Comparison of ENCODE assay signal across 1 cellular context in the genomic region with DNA sequence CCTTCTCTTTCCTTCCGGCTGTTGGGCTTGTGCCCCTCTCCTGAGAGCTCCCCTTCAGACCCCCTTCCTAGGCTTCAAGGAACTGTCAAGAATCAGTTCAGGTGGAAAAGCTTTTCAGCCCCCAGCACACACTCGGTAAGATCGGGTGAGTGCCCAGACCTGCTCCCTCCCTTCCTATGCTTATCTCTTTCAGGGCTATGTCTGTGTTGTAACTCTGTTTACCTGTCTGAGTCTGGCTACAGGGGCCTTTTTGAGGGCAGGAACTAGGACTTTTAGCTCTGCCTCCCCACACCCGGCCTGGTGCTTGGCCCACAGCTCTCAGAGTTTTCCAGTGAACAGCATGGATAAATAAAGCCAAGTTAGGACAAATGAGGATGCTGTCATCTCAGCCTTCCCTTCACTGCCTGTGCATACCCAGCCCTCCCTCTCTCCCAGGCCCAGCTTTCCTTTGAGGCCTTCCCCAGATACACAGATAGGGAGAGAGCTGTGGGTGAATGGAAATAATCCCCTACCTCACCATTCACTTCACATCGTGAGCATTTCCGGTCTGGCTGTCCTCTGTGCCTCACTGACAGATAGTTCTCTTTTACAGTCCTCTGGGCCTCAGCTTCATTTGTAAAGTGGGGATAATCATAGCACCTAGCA.
TF ChIP-seq lines count a peak whose summit lies in the region.

No MANE protein-coding gene starts in this region.

TF ChIP-seq in HepG2, 621 proteins besides CTCF, POLR2A, EP300 and RAD21 (continued from another document and continues in another):
- TF ChIP-seq, protein P1, sequence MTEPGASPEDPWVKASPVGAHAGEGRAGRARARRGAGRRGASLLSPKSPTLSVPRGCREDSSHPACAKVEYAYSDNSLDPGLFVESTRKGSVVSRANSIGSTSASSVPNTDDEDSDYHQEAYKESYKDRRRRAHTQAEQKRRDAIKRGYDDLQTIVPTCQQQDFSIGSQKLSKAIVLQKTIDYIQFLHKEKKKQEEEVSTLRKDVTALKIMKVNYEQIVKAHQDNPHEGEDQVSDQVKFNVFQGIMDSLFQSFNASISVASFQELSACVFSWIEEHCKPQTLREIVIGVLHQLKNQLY (CRISPR knock-in tag; IDR thresholded peaks at IDR 0.05), result peak; percentile 71; the same call in 1 of the 2 replicates
- peak; percentile 14; the same call in 1 of the 2 replicates for TF ChIP-seq ZNF607 (CRISPR knock-in tag; IDR thresholded peaks at IDR 0.05; ENCODE audit: borderline replicate concordance)
- TF ChIP-seq RBFOX2 (IDR thresholded peaks at IDR 0.05; ENCODE audit: low read depth, low read length), result no peak
- no peak for TF ChIP-seq MIER2 (CRISPR knock-in tag; IDR thresholded peaks at IDR 0.05)
- TF ChIP-seq ZNF605 (CRISPR knock-in tag; IDR thresholded peaks at IDR 0.05), result peak; percentile 71; the same call in 1 of the 2 replicates
- no peak for TF ChIP-seq E2F2 (CRISPR knock-in tag; IDR thresholded peaks at IDR 0.05; ENCODE audit: borderline replicate concordance)
- peak; percentile 94 for TF ChIP-seq RXRB (CRISPR knock-in tag; IDR thresholded peaks at IDR 0.05; ENCODE audit: borderline replicate concordance)
- TF ChIP-seq, protein P2, sequence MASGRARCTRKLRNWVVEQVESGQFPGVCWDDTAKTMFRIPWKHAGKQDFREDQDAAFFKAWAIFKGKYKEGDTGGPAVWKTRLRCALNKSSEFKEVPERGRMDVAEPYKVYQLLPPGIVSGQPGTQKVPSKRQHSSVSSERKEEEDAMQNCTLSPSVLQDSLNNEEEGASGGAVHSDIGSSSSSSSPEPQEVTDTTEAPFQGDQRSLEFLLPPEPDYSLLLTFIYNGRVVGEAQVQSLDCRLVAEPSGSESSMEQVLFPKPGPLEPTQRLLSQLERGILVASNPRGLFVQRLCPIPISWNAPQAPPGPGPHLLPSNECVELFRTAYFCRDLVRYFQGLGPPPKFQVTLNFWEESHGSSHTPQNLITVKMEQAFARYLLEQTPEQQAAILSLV (CRISPR knock-in tag; IDR thresholded peaks at IDR 0.05; ENCODE audit: borderline replicate concordance), result no peak
- TF ChIP-seq ZNF343 (CRISPR knock-in tag; IDR thresholded peaks at IDR 0.05), result no peak
- peak; percentile 37; the same call in 1 of the 2 replicates for TF ChIP-seq ZNF619 (CRISPR knock-in tag; IDR thresholded peaks at IDR 0.05)
- TF ChIP-seq, protein P3, sequence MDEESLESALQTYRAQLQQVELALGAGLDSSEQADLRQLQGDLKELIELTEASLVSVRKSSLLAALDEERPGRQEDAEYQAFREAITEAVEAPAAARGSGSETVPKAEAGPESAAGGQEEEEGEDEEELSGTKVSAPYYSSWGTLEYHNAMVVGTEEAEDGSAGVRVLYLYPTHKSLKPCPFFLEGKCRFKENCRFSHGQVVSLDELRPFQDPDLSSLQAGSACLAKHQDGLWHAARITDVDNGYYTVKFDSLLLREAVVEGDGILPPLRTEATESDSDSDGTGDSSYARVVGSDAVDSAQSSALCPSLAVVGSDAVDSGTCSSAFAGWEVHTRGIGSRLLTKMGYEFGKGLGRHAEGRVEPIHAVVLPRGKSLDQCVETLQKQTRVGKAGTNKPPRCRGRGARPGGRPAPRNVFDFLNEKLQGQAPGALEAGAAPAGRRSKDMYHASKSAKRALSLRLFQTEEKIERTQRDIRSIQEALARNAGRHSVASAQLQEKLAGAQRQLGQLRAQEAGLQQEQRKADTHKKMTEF (CRISPR knock-in tag; IDR thresholded peaks at IDR 0.05), result peak; percentile 76
- peak; percentile 24; the same call in 1 of the 2 replicates for TF ChIP-seq TSC22D2 (CRISPR knock-in tag; IDR thresholded peaks at IDR 0.05; ENCODE audit: borderline replicate concordance)
- TF ChIP-seq FOXP1 (IDR thresholded peaks at IDR 0.05), result peak; percentile 71; the same call in 1 of the 2 replicates
- peak; percentile 97 for TF ChIP-seq FOXP1 (CRISPR knock-in tag; IDR thresholded peaks at IDR 0.05)
- TF ChIP-seq ZNF550 (CRISPR knock-in tag; IDR thresholded peaks at IDR 0.05; ENCODE audit: borderline replicate concordance), result no peak
- no peak; the same call in 1 of the 2 replicates for TF ChIP-seq PRMT3 (CRISPR knock-in tag; IDR thresholded peaks at IDR 0.05; ENCODE audit: borderline replicate concordance, low read depth)
- no peak for TF ChIP-seq HOXA5 (CRISPR knock-in tag; IDR thresholded peaks at IDR 0.05)
- TF ChIP-seq SIN3B (IDR thresholded peaks at IDR 0.05; ENCODE audit: low read length), result no peak
- TF ChIP-seq, protein P4, sequence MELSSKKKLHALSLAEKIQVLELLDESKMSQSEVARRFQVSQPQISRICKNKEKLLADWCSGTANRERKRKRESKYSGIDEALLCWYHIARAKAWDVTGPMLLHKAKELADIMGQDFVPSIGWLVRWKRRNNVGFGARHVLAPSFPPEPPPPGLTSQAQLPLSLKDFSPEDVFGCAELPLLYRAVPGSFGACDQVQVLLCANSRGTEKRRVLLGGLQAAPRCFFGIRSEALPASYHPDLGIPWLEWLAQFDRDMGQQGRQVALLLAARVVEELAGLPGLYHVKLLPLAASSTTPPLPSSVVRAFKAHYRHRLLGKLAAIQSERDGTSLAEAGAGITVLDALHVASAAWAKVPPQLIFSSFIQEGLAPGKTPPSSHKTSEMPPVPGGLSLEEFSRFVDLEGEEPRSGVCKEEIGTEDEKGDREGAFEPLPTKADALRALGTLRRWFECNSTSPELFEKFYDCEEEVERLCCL (CRISPR knock-in tag; IDR thresholded peaks at IDR 0.05; ENCODE audit: borderline replicate concordance), result no peak
- peak; percentile 37; the same call in 1 of the 2 replicates for TF ChIP-seq ELF4 (CRISPR knock-in tag; IDR thresholded peaks at IDR 0.05; ENCODE audit: borderline replicate concordance)
- TF ChIP-seq DMTF1 (CRISPR knock-in tag; IDR thresholded peaks at IDR 0.05), result no peak
- no peak for TF ChIP-seq ZNF782 (CRISPR knock-in tag; IDR thresholded peaks at IDR 0.05; ENCODE audit: borderline replicate concordance)
- no peak for TF ChIP-seq GMEB2 (CRISPR knock-in tag; IDR thresholded peaks at IDR 0.05; ENCODE audit: low read depth)
- TF ChIP-seq TBL1XR1 (IDR thresholded peaks at IDR 0.05; ENCODE audit: borderline replicate concordance, low read length, partially characterized antibody), result no peak
- TF ChIP-seq, protein P5, sequence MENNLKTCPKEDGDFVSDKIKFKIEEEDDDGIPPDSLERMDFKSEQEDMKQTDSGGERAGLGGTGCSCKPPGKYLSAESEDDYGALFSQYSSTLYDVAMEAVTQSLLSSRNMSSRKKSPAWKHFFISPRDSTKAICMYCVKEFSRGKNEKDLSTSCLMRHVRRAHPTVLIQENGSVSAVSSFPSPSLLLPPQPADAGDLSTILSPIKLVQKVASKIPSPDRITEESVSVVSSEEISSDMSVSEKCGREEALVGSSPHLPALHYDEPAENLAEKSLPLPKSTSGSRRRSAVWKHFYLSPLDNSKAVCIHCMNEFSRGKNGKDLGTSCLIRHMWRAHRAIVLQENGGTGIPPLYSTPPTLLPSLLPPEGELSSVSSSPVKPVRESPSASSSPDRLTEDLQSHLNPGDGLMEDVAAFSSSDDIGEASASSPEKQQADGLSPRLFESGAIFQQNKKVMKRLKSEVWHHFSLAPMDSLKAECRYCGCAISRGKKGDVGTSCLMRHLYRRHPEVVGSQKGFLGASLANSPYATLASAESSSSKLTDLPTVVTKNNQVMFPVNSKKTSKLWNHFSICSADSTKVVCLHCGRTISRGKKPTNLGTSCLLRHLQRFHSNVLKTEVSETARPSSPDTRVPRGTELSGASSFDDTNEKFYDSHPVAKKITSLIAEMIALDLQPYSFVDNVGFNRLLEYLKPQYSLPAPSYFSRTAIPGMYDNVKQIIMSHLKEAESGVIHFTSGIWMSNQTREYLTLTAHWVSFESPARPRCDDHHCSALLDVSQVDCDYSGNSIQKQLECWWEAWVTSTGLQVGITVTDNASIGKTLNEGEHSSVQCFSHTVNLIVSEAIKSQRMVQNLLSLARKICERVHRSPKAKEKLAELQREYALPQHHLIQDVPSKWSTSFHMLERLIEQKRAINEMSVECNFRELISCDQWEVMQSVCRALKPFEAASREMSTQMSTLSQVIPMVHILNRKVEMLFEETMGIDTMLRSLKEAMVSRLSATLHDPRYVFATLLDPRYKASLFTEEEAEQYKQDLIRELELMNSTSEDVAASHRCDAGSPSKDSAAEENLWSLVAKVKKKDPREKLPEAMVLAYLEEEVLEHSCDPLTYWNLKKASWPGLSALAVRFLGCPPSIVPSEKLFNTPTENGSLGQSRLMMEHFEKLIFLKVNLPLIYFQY (CRISPR knock-in tag; IDR thresholded peaks at IDR 0.05; ENCODE audit: borderline replicate concordance), result peak; percentile 74; the same call in 1 of the 2 replicates
- TF ChIP-seq, protein P6, sequence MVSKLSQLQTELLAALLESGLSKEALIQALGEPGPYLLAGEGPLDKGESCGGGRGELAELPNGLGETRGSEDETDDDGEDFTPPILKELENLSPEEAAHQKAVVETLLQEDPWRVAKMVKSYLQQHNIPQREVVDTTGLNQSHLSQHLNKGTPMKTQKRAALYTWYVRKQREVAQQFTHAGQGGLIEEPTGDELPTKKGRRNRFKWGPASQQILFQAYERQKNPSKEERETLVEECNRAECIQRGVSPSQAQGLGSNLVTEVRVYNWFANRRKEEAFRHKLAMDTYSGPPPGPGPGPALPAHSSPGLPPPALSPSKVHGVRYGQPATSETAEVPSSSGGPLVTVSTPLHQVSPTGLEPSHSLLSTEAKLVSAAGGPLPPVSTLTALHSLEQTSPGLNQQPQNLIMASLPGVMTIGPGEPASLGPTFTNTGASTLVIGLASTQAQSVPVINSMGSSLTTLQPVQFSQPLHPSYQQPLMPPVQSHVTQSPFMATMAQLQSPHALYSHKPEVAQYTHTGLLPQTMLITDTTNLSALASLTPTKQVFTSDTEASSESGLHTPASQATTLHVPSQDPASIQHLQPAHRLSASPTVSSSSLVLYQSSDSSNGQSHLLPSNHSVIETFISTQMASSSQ (IDR thresholded peaks at IDR 0.05; ENCODE audit: low read depth), result peak; percentile 63
- TF ChIP-seq, protein P6 (CRISPR knock-in tag; IDR thresholded peaks at IDR 0.05; ENCODE audit: borderline replicate concordance), result peak; percentile 71; the same call in 1 of the 2 replicates
- TF ChIP-seq TEAD2 (CRISPR knock-in tag; IDR thresholded peaks at IDR 0.05), result no peak
- no peak for TF ChIP-seq GLI4 (CRISPR knock-in tag; IDR thresholded peaks at IDR 0.05; ENCODE audit: borderline replicate concordance)
- TF ChIP-seq ELF3 (CRISPR knock-in tag; IDR thresholded peaks at IDR 0.05), result peak; percentile 85
- TF ChIP-seq AHR (CRISPR knock-in tag; IDR thresholded peaks at IDR 0.05), result 0 out of 2 replicates have a peak, but pooled peaks have one; percentile 58
- TF ChIP-seq ATF6 (CRISPR knock-in tag; conservative IDR thresholded peaks at IDR 0.05), result no peak
- no peak for TF ChIP-seq ZNF850 (CRISPR knock-in tag; conservative IDR thresholded peaks at IDR 0.05)
- TF ChIP-seq ZNF383 (CRISPR knock-in tag; IDR thresholded peaks at IDR 0.05; ENCODE audit: borderline replicate concordance), result no peak
